Comparison of ENCODE assay signal across 14 cellular contexts in the genomic region with DNA sequence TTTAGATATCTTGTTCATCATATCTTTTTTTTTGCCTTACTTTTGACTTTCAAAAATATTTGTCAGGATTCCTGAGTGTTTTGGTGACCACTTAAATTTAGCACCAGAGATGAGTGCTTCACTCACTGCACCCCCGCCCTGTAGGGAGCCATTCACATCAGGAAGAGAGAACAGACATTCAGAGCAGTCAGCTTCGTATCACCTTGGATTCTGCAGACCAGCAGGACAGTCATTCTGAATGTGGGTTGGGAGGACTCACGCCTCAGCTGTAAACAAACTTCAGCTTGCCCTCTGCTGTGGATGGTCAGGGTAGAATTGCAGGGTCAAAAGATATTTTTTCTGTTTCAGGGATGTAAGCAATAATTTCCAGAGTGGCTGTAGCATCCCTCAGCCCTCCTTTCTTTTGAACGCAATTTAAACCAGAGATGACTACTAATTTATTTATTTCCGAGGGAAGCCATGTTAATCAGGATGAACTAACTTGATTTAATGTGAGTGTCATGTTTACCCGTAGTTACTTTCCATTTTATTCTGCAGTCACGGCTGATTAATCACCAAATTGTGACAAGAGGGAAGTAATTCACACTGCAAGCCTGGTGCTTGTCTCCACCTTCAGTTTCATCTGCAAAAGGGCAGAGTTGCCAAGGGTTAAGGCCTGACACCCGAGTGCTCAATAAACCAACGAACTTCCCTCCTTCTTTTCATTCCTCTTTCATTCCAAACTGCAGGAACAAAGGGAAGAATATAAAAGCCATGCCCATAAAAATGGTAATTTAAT.
DNase-seq lines count a peak whose midpoint lies in the region; ATAC-seq and TF ChIP-seq lines count a peak whose summit lies in the region.
"Had no signal": no experiment of that assay in that cellular context is flagged by ENCODE, and none has a peak within 500 bp of the region (broad histone marks: within the 10 kb centered on the region; RNA-seq: fewer than 3 reads in every experiment).

No MANE protein-coding gene starts in this region.

- H3K4me2 ChIP-seq in smooth muscle cell, result no peak overlapping the region

- no peak for TF ChIP-seq CTCF in endodermal cell (conservative IDR thresholded peaks at IDR 0.05)
- no peak for TF ChIP-seq CTCF in smooth muscle cell (IDR thresholded peaks at IDR 0.05; ENCODE audit: borderline replicate concordance, insufficient read depth, poor library complexity, severe bottlenecking)
- TF ChIP-seq CTCF in tibial nerve (IDR thresholded peaks at IDR 0.05), result no peak

- H3F3A ChIP-seq in smooth muscle cell (ENCODE audit: low read depth), result no peaks in the 10 kb centered on the region

- H3K36me3 Mint-ChIP-seq in endodermal cell (ENCODE audit: low read depth), result no peaks in the 10 kb centered on the region
- no peaks in the 10 kb centered on the region for H3K36me3 Mint-ChIP-seq in activated naive CD8-positive, alpha-beta T cell treated with anti-CD3 and anti-CD28 coated beads for 36 hours
- H3K36me3 Mint-ChIP-seq: naive B cell had no signal

- WGBS in endodermal cell (ENCODE audit: insufficient coverage in 1 of 2, insufficient read length in 1 of 2), 2 experiments, result 85% methylated on average over 5 to 9 of the region's 9 CpGs
- 88% methylated on average over 9 of the region's 9 CpGs for WGBS in smooth muscle cell (ENCODE audit: low lambda C conversion rate)
- 69 to 71% methylated on average over 9 of the region's 9 CpGs for WGBS in tibial nerve, 2 donors

- H3K9me3 ChIP-seq in endodermal cell (ENCODE audit: control insufficient read depth, low read length) (no peaks in the 10 kb centered on the region), smooth muscle cell (replicated peaks; ENCODE audit: low read depth) (no peaks in the 10 kb centered on the region), tibial nerve (peaks cover 0 to 1% (median 0%) of the 10 kb centered on the region in 4 donors)
- H3K9me3 ChIP-seq: colonic mucosa had no signal

- H3K4me1 ChIP-seq in endodermal cell (ENCODE audit: control insufficient read depth, insufficient read depth, low read length), result no peaks in the 10 kb centered on the region
- no peaks in the 10 kb centered on the region for H3K4me1 ChIP-seq in smooth muscle cell (ENCODE audit: low read depth)
- H3K4me1 ChIP-seq in tibial nerve, result no peaks in the 10 kb centered on the region
- H3K4me1 ChIP-seq: colonic mucosa, heart right ventricle had no signal

- H3K27ac ChIP-seq in endodermal cell (ENCODE audit: low read depth, low read length), result no peak overlapping the region
- no peak overlapping the region for H3K27ac ChIP-seq in smooth muscle cell (ENCODE audit: low read depth)
- H3K27ac ChIP-seq in tibial nerve, result no peak overlapping the region
- H3K27ac ChIP-seq: colonic mucosa, heart right ventricle had no signal

- H3K27me3 ChIP-seq in endodermal cell (ENCODE audit: control insufficient read depth, insufficient read depth, low read length, poor library complexity, severe bottlenecking) (no peaks in the 10 kb centered on the region), smooth muscle cell (ENCODE audit: low read depth) (no peaks in the 10 kb centered on the region), tibial nerve (no peaks in the 10 kb centered on the region)
- H3K27me3 ChIP-seq: colonic mucosa, heart right ventricle had no signal

- H3K9me3 Mint-ChIP-seq in endodermal cell, result peaks cover 2% of the 10 kb centered on the region
- H3K9me3 Mint-ChIP-seq in activated naive CD8-positive, alpha-beta T cell treated with anti-CD3 and anti-CD28 coated beads for 36 hours, result no peaks in the 10 kb centered on the region
- H3K9me3 Mint-ChIP-seq: T-helper 1 cell treated with Interleukin-12 subunit alpha and Interleukin-12 subunit beta and Interleukin-4 antibody, amounts not matched to agents 30 μg/mL and 1 μg/mL, for 36 hours had no signal

- peaks cover 4% of the 10 kb centered on the region for H3K4me1 Mint-ChIP-seq in endodermal cell
- no peaks in the 10 kb centered on the region for H3K4me1 Mint-ChIP-seq in activated naive CD8-positive, alpha-beta T cell treated with anti-CD3 and anti-CD28 coated beads for 36 hours

- no peaks in the 10 kb centered on the region for H3K36me3 ChIP-seq in endodermal cell (ENCODE audit: control insufficient read depth, insufficient read depth, low read length)
- no peaks in the 10 kb centered on the region for H3K36me3 ChIP-seq in smooth muscle cell (ENCODE audit: low read depth)
- no peaks in the 10 kb centered on the region for H3K36me3 ChIP-seq in tibial nerve
- H3K36me3 ChIP-seq: colonic mucosa, heart right ventricle had no signal

- peak; percentile 69 for ATAC-seq in GM18858 (IDR thresholded peaks at IDR 0.05; ENCODE audit: unreplicated experiment)
- ATAC-seq in GM21528 (IDR thresholded peaks at IDR 0.05; ENCODE audit: low FRiP score, unreplicated experiment), result peak; percentile 86
- peak; percentile 61 for ATAC-seq in HG03342 (IDR thresholded peaks at IDR 0.05; ENCODE audit: unreplicated experiment)
- ATAC-seq: heart right ventricle had no signal

- H3K4me3 ChIP-seq in endodermal cell (ENCODE audit: low read length) (no peak overlapping the region), smooth muscle cell (no peak overlapping the region), tibial nerve (no peak overlapping the region)
- H3K4me3 ChIP-seq: colonic mucosa, heart right ventricle had no signal

- H4K20me1 ChIP-seq in smooth muscle cell (ENCODE audit: low read depth), result no peaks in the 10 kb centered on the region

- H2AFZ ChIP-seq in smooth muscle cell (ENCODE audit: low read depth), result no peak overlapping the region

- no peak for TF ChIP-seq EP300 in tibial nerve (IDR thresholded peaks at IDR 0.05)

- H3K27me3 Mint-ChIP-seq in endodermal cell (ENCODE audit: insufficient read depth), result no peaks in the 10 kb centered on the region
- H3K27me3 Mint-ChIP-seq in activated naive CD8-positive, alpha-beta T cell treated with anti-CD3 and anti-CD28 coated beads for 36 hours, result no peaks in the 10 kb centered on the region

- no peak for TF ChIP-seq POLR2A in tibial nerve (IDR thresholded peaks at IDR 0.05)

- DNase-seq in endodermal cell, result peak; percentile 50
- no peak for DNase-seq in ecto neural progenitor cell (ENCODE audit: low spot score)
- no peak for DNase-seq in activated naive CD8-positive, alpha-beta T cell treated with anti-CD3 and anti-CD28 coated beads for 36 hours
- DNase-seq in smooth muscle cell (lab: John Stamatoyannopoulos, UW; ENCODE audit: unreplicated experiment), result no peak
- no peak for DNase-seq in tibial nerve (ENCODE audit: low spot score in 2 of 2)
- DNase-seq: colonic mucosa, DMS 273 treated with DMSO at 0.1 percent for 48 hours, heart right ventricle, naive B cell, NCI-H187 had no signal

- H3K27ac Mint-ChIP-seq in endodermal cell, result no peak overlapping the region
- no peak overlapping the region for H3K27ac Mint-ChIP-seq in activated naive CD8-positive, alpha-beta T cell treated with anti-CD3 and anti-CD28 coated beads for 36 hours
- H3K27ac Mint-ChIP-seq: naive B cell; T-helper 1 cell treated with Interleukin-12 subunit alpha and Interleukin-12 subunit beta and Interleukin-4 antibody, amounts not matched to agents 30 μg/mL and 1 μg/mL, for 36 hours had no signal

- H3K4me3 Mint-ChIP-seq in endodermal cell, result no peak overlapping the region
- H3K4me3 Mint-ChIP-seq in activated naive CD8-positive, alpha-beta T cell treated with anti-CD3 and anti-CD28 coated beads for 36 hours, result no peak overlapping the region
- H3K4me3 Mint-ChIP-seq: naive B cell; T-helper 1 cell treated with Interleukin-12 subunit alpha and Interleukin-12 subunit beta and Interleukin-4 antibody, amounts not matched to agents 30 μg/mL and 1 μg/mL, for 36 hours had no signal

- H3K79me2 ChIP-seq in smooth muscle cell (ENCODE audit: low read depth), result no peaks in the 10 kb centered on the region

- H3K9ac ChIP-seq in endodermal cell (ENCODE audit: extremely low read depth, low read length, poor library complexity, severe bottlenecking) (no peak overlapping the region), smooth muscle cell (ENCODE audit: low read depth) (no peak overlapping the region)
